17 cellular contexts compared by ENCODE assay signal in genomic region chr14:46405095-46405494, GRCh38.
DNase-seq lines count a peak whose midpoint lies in the region; ATAC-seq and TF ChIP-seq lines count a peak whose summit lies in the region.
"Had no signal": no experiment of that assay in that cellular context is flagged by ENCODE, and none has a peak within 500 bp of the region (broad histone marks: within the 10 kb centered on the region; RNA-seq: fewer than 3 reads in every experiment).

No MANE protein-coding gene starts in this region.

- no peak for TF ChIP-seq CTCF in Calu3 (IDR thresholded peaks at IDR 0.05; ENCODE audit: unreplicated experiment)
- no peak for TF ChIP-seq CTCF in endodermal cell (conservative IDR thresholded peaks at IDR 0.05)
- no peak for TF ChIP-seq CTCF in nephron (IDR thresholded peaks at IDR 0.05; ENCODE audit: unreplicated experiment in 3 of 3)
- TF ChIP-seq CTCF in uterus (IDR thresholded peaks at IDR 0.05) = no peak

- no peak overlapping the region for H3K4me3 Mint-ChIP-seq in Calu3 (ENCODE audit: low read depth, unreplicated experiment)
- H3K4me3 Mint-ChIP-seq in endodermal cell = no peak overlapping the region
- peak overlapping the region in 1 of 3 experiments; percentile 49 for H3K4me3 Mint-ChIP-seq in nephron
- no peak overlapping the region for H3K4me3 Mint-ChIP-seq in activated naive CD4-positive, alpha-beta T cell treated with anti-CD3 and anti-CD28 coated beads, Interleukin-2, amount 10 ng/mL, durations not matched to agents 7 days and 5 days
- H3K4me3 Mint-ChIP-seq: activated CD8-positive, alpha-beta T cell treated with anti-CD3 and anti-CD28 coated beads for 36 hours had no signal

- H3K27me3 ChIP-seq in endodermal cell (ENCODE audit: control insufficient read depth, insufficient read depth, low read length, poor library complexity, severe bottlenecking) (no peaks in the 10 kb centered on the region), uterus (no peaks in the 10 kb centered on the region)

- H3K4me3 ChIP-seq in endodermal cell (ENCODE audit: low read length) (no peak overlapping the region), uterus (no peak overlapping the region)
- H3K4me3 ChIP-seq: prostate gland had no signal

- H3K36me3 Mint-ChIP-seq in Calu3 (ENCODE audit: insufficient read depth, unreplicated experiment) (no peaks in the 10 kb centered on the region), endodermal cell (ENCODE audit: low read depth) (peaks cover 3% of the 10 kb centered on the region), nephron (ENCODE audit: low read depth) (no peaks in the 10 kb centered on the region)
- H3K36me3 Mint-ChIP-seq in activated naive CD4-positive, alpha-beta T cell treated with anti-CD3 and anti-CD28 coated beads, Interleukin-2, amount 10 ng/mL, durations not matched to agents 7 days and 5 days = no peaks in the 10 kb centered on the region

- no peak overlapping the region for H3K9ac ChIP-seq in endodermal cell (ENCODE audit: extremely low read depth, low read length, poor library complexity, severe bottlenecking)

- intact Hi-C loops in Calu3 (cut with micrococcal nuclease; ENCODE audit: unreplicated experiment) (no loop called here), uterus (cut with DNase I; ENCODE audit: low total_unique reads) (no loop called here)

- TF ChIP-seq POLR2A in uterus (IDR thresholded peaks at IDR 0.05) = no peak

- H3K27me3 Mint-ChIP-seq in Calu3 (ENCODE audit: unreplicated experiment) (no peaks in the 10 kb centered on the region), endodermal cell (ENCODE audit: insufficient read depth) (no peaks in the 10 kb centered on the region), nephron (ENCODE audit: low read depth) (no peaks in the 10 kb centered on the region)
- no peaks in the 10 kb centered on the region for H3K27me3 Mint-ChIP-seq in activated naive CD4-positive, alpha-beta T cell treated with anti-CD3 and anti-CD28 coated beads, Interleukin-2, amount 10 ng/mL, durations not matched to agents 7 days and 5 days
- H3K27me3 Mint-ChIP-seq: activated CD8-positive, alpha-beta T cell treated with anti-CD3 and anti-CD28 coated beads for 36 hours had no signal

- H3K4me1 ChIP-seq in endodermal cell (ENCODE audit: control insufficient read depth, insufficient read depth, low read length) (no peaks in the 10 kb centered on the region), uterus (no peaks in the 10 kb centered on the region)
- H3K4me1 ChIP-seq: prostate gland had no signal

- H3K36me3 ChIP-seq in endodermal cell (ENCODE audit: control insufficient read depth, insufficient read depth, low read length) = no peaks in the 10 kb centered on the region
- no peaks in the 10 kb centered on the region for H3K36me3 ChIP-seq in uterus
- H3K36me3 ChIP-seq: prostate gland had no signal

- no peaks in the 10 kb centered on the region for H3K4me1 Mint-ChIP-seq in Calu3 (ENCODE audit: low read depth, unreplicated experiment)
- H3K4me1 Mint-ChIP-seq in endodermal cell = peaks cover 9% of the 10 kb centered on the region
- H3K4me1 Mint-ChIP-seq in nephron = peaks cover 37% of the 10 kb centered on the region
- no peaks in the 10 kb centered on the region for H3K4me1 Mint-ChIP-seq in activated naive CD4-positive, alpha-beta T cell treated with anti-CD3 and anti-CD28 coated beads, Interleukin-2, amount 10 ng/mL, durations not matched to agents 7 days and 5 days

- ATAC-seq in GM18858 (IDR thresholded peaks at IDR 0.05; ENCODE audit: unreplicated experiment) = no peak
- ATAC-seq: activated CD8-positive, alpha-beta T cell treated with anti-CD3 and anti-CD28 coated beads for 36 hours; left ventricle myocardium superior; stimulated activated naive CD8-positive, alpha-beta T cell treated with anti-CD3 and anti-CD28 coated beads, Interleukin-15, Interleukin-2, amounts not matched to agents 100 U/mL and 50 U/mL, for 24 hours had no signal

- H3K9me3 ChIP-seq in endodermal cell (ENCODE audit: control insufficient read depth, low read length) (no peaks in the 10 kb centered on the region), uterus (no peaks in the 10 kb centered on the region)
- H3K9me3 ChIP-seq: prostate gland had no signal

- H3K27ac ChIP-seq in endodermal cell (ENCODE audit: low read depth, low read length) (peak overlapping the region; percentile 96), uterus (no peak overlapping the region)
- H3K27ac ChIP-seq: prostate gland had no signal

- no TSS peak for BruUV-seq in Calu3 (replicated peaks; lab: Mats Ljungman, UMichigan)

- DNase-seq in Calu3 (no peak), NCI-H1092 (lab: John Stamatoyannopoulos, UW) (peak; percentile 82), endodermal cell (no peak), uterus (no peak), NCI-H2196 (lab: John Stamatoyannopoulos, UW; ENCODE audit: unreplicated experiment) (no peak)
- no peak for DNase-seq in activated naive CD4-positive, alpha-beta T cell treated with anti-CD3 and anti-CD28 coated beads, Interleukin-2, amount 10 ng/mL, durations not matched to agents 7 days and 5 days
- DNase-seq: activated CD8-positive, alpha-beta T cell treated with anti-CD3 and anti-CD28 coated beads for 36 hours; caudate nucleus; effector CD8-positive, alpha-beta T cell; GDM1; left ventricle myocardium superior; NCI-H1436; NCI-H510A; stimulated activated naive CD8-positive, alpha-beta T cell treated with anti-CD3 and anti-CD28 coated beads, Interleukin-15, Interleukin-2, amounts not matched to agents 100 U/mL and 50 U/mL, for 24 hours had no signal

- WGBS in endodermal cell (ENCODE audit: insufficient coverage in 1 of 2, insufficient read length in 1 of 2), 2 experiments = 50% methylated on average over 1 of the region's 1 CpG; no CpG with 5 or more reads in 1 of the 2 experiments

- peaks cover 3% of the 10 kb centered on the region for H3K9me3 Mint-ChIP-seq in Calu3 (ENCODE audit: low read depth, unreplicated experiment)
- H3K9me3 Mint-ChIP-seq in endodermal cell = peaks cover 8% of the 10 kb centered on the region
- no peaks in the 10 kb centered on the region for H3K9me3 Mint-ChIP-seq in nephron
- H3K9me3 Mint-ChIP-seq in activated naive CD4-positive, alpha-beta T cell treated with anti-CD3 and anti-CD28 coated beads, Interleukin-2, amount 10 ng/mL, durations not matched to agents 7 days and 5 days = no peaks in the 10 kb centered on the region

- CTCF ChIA-PET in Calu3 (lab: Charles Lee) = no interaction called here
- CTCF ChIA-PET in activated naive CD4-positive, alpha-beta T cell treated with anti-CD3 and anti-CD28 coated beads, Interleukin-2, amount 10 ng/mL, durations not matched to agents 7 days and 5 days (lab: Charles Lee) = no interaction called here

- H3K27ac Mint-ChIP-seq in Calu3 (ENCODE audit: unreplicated experiment) (peak overlapping the region; percentile 82), endodermal cell (peak overlapping the region; percentile 67), nephron (peak overlapping the region; percentile 79 to 92 (median 91))
- H3K27ac Mint-ChIP-seq in activated naive CD4-positive, alpha-beta T cell treated with anti-CD3 and anti-CD28 coated beads, Interleukin-2, amount 10 ng/mL, durations not matched to agents 7 days and 5 days = no peak overlapping the region
- H3K27ac Mint-ChIP-seq: activated CD8-positive, alpha-beta T cell treated with anti-CD3 and anti-CD28 coated beads for 36 hours had no signal
